Comparison of ENCODE assay signal across 25 cellular contexts in genomic region chr5:142286111-142286510, GRCh38. TPM values are rescaled to one million over a fixed set of nuclear protein-coding genes. Genes with fewer than 3 reads are reported as not detected.
"Had no signal": no experiment of that assay in that cellular context is flagged by ENCODE, and none has a peak within 500 bp of the region (broad histone marks: within the 10 kb centered on the region; RNA-seq: fewer than 3 reads in every experiment).

No MANE protein-coding gene starts in this region.

- H3K27ac ChIP-seq: breast epithelium, gastrocnemius medialis, neural progenitor cell, right atrium auricular region, stomach, thyroid gland had no signal

- H3K27me3 Mint-ChIP-seq: central memory CD8-positive, alpha-beta T cell; T-helper 17 cell had no signal

- H3K27ac Mint-ChIP-seq: activated B cell treated with CpG ODN at 0.5 μM for 24 hours; activated naive CD4-positive, alpha-beta T cell treated with anti-CD3 and anti-CD28 coated beads, Interleukin-2, amount 50 U/mL, for 72 hours; activated T-cell treated with anti-CD3 and anti-CD28 coated beads, Interleukin-2, amount 50 U/mL, for 72 hours; mesothelial cell of epicardium; naive thymus-derived CD8-positive, alpha-beta T cell; neural progenitor cell; stimulated activated naive B cell treated with anti-CD40 and anti-IgM and Interleukin-4, amounts not matched to agents 10 μg/mL and 1 μg/mL and 100 μg/mL, for 72 hours; T-helper 17 cell had no signal

- H3K9me3 Mint-ChIP-seq: activated B cell treated with CpG ODN at 0.5 μM for 24 hours; activated naive CD4-positive, alpha-beta T cell treated with anti-CD3 and anti-CD28 coated beads, Interleukin-2, amount 50 U/mL, for 72 hours; activated T-cell treated with anti-CD3 and anti-CD28 coated beads, Interleukin-2, amount 50 U/mL, for 72 hours; central memory CD8-positive, alpha-beta T cell; mesothelial cell of epicardium; neural progenitor cell; stimulated activated naive B cell treated with anti-CD40 and anti-IgM and Interleukin-4, amounts not matched to agents 10 μg/mL and 1 μg/mL and 100 μg/mL, for 72 hours had no signal

- H3K4me3 Mint-ChIP-seq: activated B cell treated with CpG ODN at 0.5 μM for 24 hours; activated T-cell treated with anti-CD3 and anti-CD28 coated beads, Interleukin-2, amount 50 U/mL, for 72 hours; central memory CD8-positive, alpha-beta T cell; mesothelial cell of epicardium; naive thymus-derived CD8-positive, alpha-beta T cell; neural progenitor cell; stimulated activated naive B cell treated with anti-CD40 and anti-IgM and Interleukin-4, amounts not matched to agents 10 μg/mL and 1 μg/mL and 100 μg/mL, for 72 hours; T-helper 17 cell had no signal

- ATAC-seq: activated naive CD4-positive, alpha-beta T cell treated with anti-CD3 and anti-CD28 coated beads, Interleukin-2, amount 50 U/mL, for 72 hours; activated T-cell treated with anti-CD3 and anti-CD28 coated beads, Interleukin-2, amount 50 U/mL, for 72 hours; gastrocnemius medialis; left cardiac atrium; naive thymus-derived CD8-positive, alpha-beta T cell; stimulated activated naive B cell treated with anti-CD40 and anti-IgM and Interleukin-4, amounts not matched to agents 10 μg/mL and 1 μg/mL and 100 μg/mL, for 72 hours; T-helper 17 cell had no signal

- H3K36me3 Mint-ChIP-seq: activated naive CD4-positive, alpha-beta T cell treated with anti-CD3 and anti-CD28 coated beads, Interleukin-2, amount 50 U/mL, for 72 hours; mesothelial cell of epicardium; naive thymus-derived CD8-positive, alpha-beta T cell; stimulated activated naive B cell treated with anti-CD40 and anti-IgM and Interleukin-4, amounts not matched to agents 10 μg/mL and 1 μg/mL and 100 μg/mL, for 72 hours had no signal

- DNase-seq: activated B cell treated with CpG ODN at 0.5 μM for 24 hours; activated naive CD4-positive, alpha-beta T cell; activated T-cell treated with anti-CD3 and anti-CD28 coated beads for 4 hours; activated T-cell treated with anti-CD3 and anti-CD28 coated beads, Interleukin-2, amount 50 U/mL, for 72 hours; dermis blood vessel endothelial cell; effector CD4-positive, alpha-beta T cell; erythroblast; gastrocnemius medialis; glutamatergic neuron; left cardiac atrium; mammary epithelial cell; naive thymus-derived CD8-positive, alpha-beta T cell; stimulated activated CD4-positive, alpha-beta T cell treated with anti-CD3 and anti-CD28 coated beads, Interleukin-15, amount 100 ng/mL, for 24 hours; stimulated activated CD4-positive, alpha-beta T cell treated with anti-CD3 and anti-CD28 coated beads, Interleukin-2, amount 100 ng/mL, for 24 hours; stimulated activated naive B cell treated with anti-CD40 and anti-IgM and Interleukin-4, amounts not matched to agents 10 μg/mL and 1 μg/mL and 100 μg/mL, for 72 hours; stomach; T-helper 17 cell; T1000; thyroid gland had no signal

RNA-seq across cellular contexts. Expression of gene SPRY4, which starts 38.7 kb away (rescaled TPM):
- total RNA-seq: activated B cell treated with CpG ODN at 0.5 μM for 24 hours; naive thymus-derived CD8-positive, alpha-beta T cell had no signal
